In genomic region chr3:118810499-118811035, GRCh38 we compare ENCODE assay signal across 1 cellular context.
TF ChIP-seq lines count a peak whose summit lies in the region.

No MANE protein-coding gene starts in this region.

TF ChIP-seq in K562, 482 proteins besides CTCF, POLR2A, EP300 and RAD21 (continued from another document):
- TF ChIP-seq, protein P1, sequence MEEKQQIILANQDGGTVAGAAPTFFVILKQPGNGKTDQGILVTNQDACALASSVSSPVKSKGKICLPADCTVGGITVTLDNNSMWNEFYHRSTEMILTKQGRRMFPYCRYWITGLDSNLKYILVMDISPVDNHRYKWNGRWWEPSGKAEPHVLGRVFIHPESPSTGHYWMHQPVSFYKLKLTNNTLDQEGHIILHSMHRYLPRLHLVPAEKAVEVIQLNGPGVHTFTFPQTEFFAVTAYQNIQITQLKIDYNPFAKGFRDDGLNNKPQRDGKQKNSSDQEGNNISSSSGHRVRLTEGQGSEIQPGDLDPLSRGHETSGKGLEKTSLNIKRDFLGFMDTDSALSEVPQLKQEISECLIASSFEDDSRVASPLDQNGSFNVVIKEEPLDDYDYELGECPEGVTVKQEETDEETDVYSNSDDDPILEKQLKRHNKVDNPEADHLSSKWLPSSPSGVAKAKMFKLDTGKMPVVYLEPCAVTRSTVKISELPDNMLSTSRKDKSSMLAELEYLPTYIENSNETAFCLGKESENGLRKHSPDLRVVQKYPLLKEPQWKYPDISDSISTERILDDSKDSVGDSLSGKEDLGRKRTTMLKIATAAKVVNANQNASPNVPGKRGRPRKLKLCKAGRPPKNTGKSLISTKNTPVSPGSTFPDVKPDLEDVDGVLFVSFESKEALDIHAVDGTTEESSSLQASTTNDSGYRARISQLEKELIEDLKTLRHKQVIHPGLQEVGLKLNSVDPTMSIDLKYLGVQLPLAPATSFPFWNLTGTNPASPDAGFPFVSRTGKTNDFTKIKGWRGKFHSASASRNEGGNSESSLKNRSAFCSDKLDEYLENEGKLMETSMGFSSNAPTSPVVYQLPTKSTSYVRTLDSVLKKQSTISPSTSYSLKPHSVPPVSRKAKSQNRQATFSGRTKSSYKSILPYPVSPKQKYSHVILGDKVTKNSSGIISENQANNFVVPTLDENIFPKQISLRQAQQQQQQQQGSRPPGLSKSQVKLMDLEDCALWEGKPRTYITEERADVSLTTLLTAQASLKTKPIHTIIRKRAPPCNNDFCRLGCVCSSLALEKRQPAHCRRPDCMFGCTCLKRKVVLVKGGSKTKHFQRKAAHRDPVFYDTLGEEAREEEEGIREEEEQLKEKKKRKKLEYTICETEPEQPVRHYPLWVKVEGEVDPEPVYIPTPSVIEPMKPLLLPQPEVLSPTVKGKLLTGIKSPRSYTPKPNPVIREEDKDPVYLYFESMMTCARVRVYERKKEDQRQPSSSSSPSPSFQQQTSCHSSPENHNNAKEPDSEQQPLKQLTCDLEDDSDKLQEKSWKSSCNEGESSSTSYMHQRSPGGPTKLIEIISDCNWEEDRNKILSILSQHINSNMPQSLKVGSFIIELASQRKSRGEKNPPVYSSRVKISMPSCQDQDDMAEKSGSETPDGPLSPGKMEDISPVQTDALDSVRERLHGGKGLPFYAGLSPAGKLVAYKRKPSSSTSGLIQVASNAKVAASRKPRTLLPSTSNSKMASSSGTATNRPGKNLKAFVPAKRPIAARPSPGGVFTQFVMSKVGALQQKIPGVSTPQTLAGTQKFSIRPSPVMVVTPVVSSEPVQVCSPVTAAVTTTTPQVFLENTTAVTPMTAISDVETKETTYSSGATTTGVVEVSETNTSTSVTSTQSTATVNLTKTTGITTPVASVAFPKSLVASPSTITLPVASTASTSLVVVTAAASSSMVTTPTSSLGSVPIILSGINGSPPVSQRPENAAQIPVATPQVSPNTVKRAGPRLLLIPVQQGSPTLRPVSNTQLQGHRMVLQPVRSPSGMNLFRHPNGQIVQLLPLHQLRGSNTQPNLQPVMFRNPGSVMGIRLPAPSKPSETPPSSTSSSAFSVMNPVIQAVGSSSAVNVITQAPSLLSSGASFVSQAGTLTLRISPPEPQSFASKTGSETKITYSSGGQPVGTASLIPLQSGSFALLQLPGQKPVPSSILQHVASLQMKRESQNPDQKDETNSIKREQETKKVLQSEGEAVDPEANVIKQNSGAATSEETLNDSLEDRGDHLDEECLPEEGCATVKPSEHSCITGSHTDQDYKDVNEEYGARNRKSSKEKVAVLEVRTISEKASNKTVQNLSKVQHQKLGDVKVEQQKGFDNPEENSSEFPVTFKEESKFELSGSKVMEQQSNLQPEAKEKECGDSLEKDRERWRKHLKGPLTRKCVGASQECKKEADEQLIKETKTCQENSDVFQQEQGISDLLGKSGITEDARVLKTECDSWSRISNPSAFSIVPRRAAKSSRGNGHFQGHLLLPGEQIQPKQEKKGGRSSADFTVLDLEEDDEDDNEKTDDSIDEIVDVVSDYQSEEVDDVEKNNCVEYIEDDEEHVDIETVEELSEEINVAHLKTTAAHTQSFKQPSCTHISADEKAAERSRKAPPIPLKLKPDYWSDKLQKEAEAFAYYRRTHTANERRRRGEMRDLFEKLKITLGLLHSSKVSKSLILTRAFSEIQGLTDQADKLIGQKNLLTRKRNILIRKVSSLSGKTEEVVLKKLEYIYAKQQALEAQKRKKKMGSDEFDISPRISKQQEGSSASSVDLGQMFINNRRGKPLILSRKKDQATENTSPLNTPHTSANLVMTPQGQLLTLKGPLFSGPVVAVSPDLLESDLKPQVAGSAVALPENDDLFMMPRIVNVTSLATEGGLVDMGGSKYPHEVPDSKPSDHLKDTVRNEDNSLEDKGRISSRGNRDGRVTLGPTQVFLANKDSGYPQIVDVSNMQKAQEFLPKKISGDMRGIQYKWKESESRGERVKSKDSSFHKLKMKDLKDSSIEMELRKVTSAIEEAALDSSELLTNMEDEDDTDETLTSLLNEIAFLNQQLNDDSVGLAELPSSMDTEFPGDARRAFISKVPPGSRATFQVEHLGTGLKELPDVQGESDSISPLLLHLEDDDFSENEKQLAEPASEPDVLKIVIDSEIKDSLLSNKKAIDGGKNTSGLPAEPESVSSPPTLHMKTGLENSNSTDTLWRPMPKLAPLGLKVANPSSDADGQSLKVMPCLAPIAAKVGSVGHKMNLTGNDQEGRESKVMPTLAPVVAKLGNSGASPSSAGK (IDR thresholded peaks at IDR 0.05): 0 out of 2 replicates have a peak, but pooled peaks have one; percentile 16
- TF ChIP-seq CHD2 (IDR thresholded peaks at IDR 0.05; ENCODE audit: low read depth, low read length): peak; percentile 93
- TF ChIP-seq RBM14 (IDR thresholded peaks at IDR 0.05; ENCODE audit: borderline replicate concordance, insufficient read depth, low read depth, low read length): no peak
- TF ChIP-seq NFIC (IDR thresholded peaks at IDR 0.05): no peak
- TF ChIP-seq NFRKB (IDR thresholded peaks at IDR 0.05; ENCODE audit: low read depth): no peak
- TF ChIP-seq, protein P2, sequence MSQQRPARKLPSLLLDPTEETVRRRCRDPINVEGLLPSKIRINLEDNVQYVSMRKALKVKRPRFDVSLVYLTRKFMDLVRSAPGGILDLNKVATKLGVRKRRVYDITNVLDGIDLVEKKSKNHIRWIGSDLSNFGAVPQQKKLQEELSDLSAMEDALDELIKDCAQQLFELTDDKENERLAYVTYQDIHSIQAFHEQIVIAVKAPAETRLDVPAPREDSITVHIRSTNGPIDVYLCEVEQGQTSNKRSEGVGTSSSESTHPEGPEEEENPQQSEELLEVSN (IDR thresholded peaks at IDR 0.05; ENCODE audit: borderline replicate concordance in 1 of 2, extremely low read depth in 1 of 2, insufficient read depth in 1 of 2, insufficient read length in 1 of 2, low read depth in 1 of 2, low read length in 1 of 2, poor library complexity in 1 of 2, severe bottlenecking in 1 of 2): peak in 1 of 2 experiments; percentile 35
- TF ChIP-seq TAF1 (IDR thresholded peaks at IDR 0.05; ENCODE audit: control insufficient read depth, extremely low read depth, insufficient read depth, low read length, severe bottlenecking): peak; percentile 52
- TF ChIP-seq CHD7 (IDR thresholded peaks at IDR 0.05; ENCODE audit: low read depth, low read length): no peak
- no peak for TF ChIP-seq TSHZ1 (CRISPR knock-in tag; IDR thresholded peaks at IDR 0.05)
- peak in 2 of 3 experiments; percentile 60 to 82 for TF ChIP-seq YY1 (IDR thresholded peaks at IDR 0.05; ENCODE audit: borderline replicate concordance in 1 of 3, control insufficient read depth in 1 of 3, extremely low read depth in 1 of 3, insufficient read depth in 3 of 3, insufficient read length in 1 of 3, insufficient replicate concordance in 2 of 3, low read depth in 1 of 3, low read length in 2 of 3)
- TF ChIP-seq KDM1A (IDR thresholded peaks at IDR 0.05): 0 out of 4 replicates have a peak, but pooled peaks have one; percentile 10 to 19
- TF ChIP-seq SP1 (CRISPR knock-in tag; IDR thresholded peaks at IDR 0.05): no peak
- no peak for TF ChIP-seq TCF7 (IDR thresholded peaks at IDR 0.05; ENCODE audit: borderline replicate concordance)
- no peak for TF ChIP-seq OTX1 (CRISPR knock-in tag; IDR thresholded peaks at IDR 0.05)
- TF ChIP-seq MXI1 (IDR thresholded peaks at IDR 0.05; ENCODE audit: low read depth, low read length): no peak
- TF ChIP-seq, protein P3, sequence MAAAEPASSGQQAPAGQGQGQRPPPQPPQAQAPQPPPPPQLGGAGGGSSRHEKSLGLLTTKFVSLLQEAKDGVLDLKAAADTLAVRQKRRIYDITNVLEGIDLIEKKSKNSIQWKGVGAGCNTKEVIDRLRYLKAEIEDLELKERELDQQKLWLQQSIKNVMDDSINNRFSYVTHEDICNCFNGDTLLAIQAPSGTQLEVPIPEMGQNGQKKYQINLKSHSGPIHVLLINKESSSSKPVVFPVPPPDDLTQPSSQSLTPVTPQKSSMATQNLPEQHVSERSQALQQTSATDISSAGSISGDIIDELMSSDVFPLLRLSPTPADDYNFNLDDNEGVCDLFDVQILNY (CRISPR knock-in tag; IDR thresholded peaks at IDR 0.05): no peak
- TF ChIP-seq TCF3 (CRISPR knock-in tag; IDR thresholded peaks at IDR 0.05): no peak
- peak; percentile 4 for TF ChIP-seq RBM25 (IDR thresholded peaks at IDR 0.05; ENCODE audit: low read depth, low read length, severe bottlenecking)
